ENCODE assay signal across 8 cellular contexts in the genomic region with DNA sequence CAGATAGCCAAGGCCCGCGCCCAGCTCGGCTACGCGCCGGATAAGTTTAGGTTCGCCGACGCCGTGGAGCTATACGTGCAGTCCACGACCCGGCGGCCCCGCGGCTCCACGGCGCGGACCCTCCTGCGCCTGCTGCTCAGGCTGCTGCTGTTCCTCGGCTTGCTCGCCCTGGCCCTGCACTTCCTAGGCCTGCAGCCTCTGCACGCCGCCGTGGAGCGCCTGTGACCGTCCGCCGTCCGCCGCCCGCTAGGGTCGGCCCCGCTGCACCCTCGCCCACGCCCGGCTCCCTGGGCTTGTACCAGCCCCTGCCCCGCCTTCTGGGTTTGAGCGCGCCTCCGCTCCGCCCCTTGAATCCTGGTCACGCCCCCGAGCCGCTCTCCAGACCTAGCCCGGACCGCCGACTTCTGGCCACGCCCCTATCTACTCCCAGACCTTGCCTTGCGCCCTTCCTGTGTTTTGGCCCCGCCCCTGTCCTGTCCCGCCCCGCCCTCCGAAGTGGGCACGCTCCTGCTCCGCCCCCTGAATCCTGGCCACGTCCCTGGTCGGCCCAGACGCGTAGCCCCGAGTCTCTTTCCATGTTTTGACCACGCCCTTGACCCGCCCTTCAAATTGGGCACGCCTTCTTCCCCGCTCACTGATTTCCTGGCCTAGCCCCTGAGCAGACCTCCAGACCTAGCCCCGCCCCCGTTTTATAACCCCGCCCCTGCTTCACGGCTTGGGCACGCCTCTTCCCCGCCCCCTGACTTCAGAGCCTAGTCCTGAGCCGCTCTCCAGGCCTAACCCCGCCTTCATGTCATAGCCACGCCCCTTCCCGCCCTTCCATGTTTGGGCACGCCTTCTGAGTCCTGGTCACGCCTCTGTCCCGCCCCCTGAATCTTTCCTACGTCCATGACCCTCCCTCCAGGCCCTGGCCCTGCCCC. TPM values are rescaled to one million over a fixed set of nuclear protein-coding genes. Genes with fewer than 3 reads are reported as not detected.
A peak's percentile ranks its signal among the peaks of the same experiment; 100 is the strongest.
DNase-seq lines count a peak whose midpoint lies in the region; ATAC-seq and TF ChIP-seq lines count a peak whose summit lies in the region.

No MANE protein-coding gene starts in this region.

- peaks cover 58% of the 10 kb centered on the region for H3K4me1 ChIP-seq in OCI-LY3 (ENCODE audit: low read length)
- H3K4me1 ChIP-seq in mucosa of descending colon (ENCODE audit: low read depth): peaks cover 31% of the 10 kb centered on the region

- peak; percentile 98 for DNase-seq in DMS114 treated with DMSO at 0.1 percent for 48 hours (lab: John Stamatoyannopoulos, UW; ENCODE audit: unreplicated experiment)
- DNase-seq in HuH-7.5 (ENCODE audit: low spot score): peak; percentile 68
- peak; percentile 100 for DNase-seq in activated T-cell treated with anti-CD3 and anti-CD28 coated beads for 24 hours (ENCODE audit: low read depth)
- DNase-seq in epidermal melanocyte (ENCODE audit: insufficient read length, low spot score): peak; percentile 67
- DNase-seq in mucosa of descending colon: peak; percentile 100
- peak; percentile 99 to 100 for DNase-seq in stimulated activated CD8-positive, alpha-beta memory T cell treated with anti-CD3 and anti-CD28 coated beads, Interleukin-4, amount 100 ng/mL, for 1 hour (ENCODE audit: low read depth in 2 of 2, low spot score in 1 of 2)

- peak overlapping the region; percentile 90 for H3K4me2 ChIP-seq in OCI-LY3 (ENCODE audit: low read length)

- H3K36me3 ChIP-seq in OCI-LY3 (replicated peaks; ENCODE audit: low read depth, low read length) (peaks cover 4% of the 10 kb centered on the region), mucosa of descending colon (ENCODE audit: low read depth) (no peaks in the 10 kb centered on the region)

- intact Hi-C loops in mucosa of descending colon (cut with DNase I, micrococcal nuclease): no loop called here

- peak; percentile 65 for ATAC-seq in GM21528 (IDR thresholded peaks at IDR 0.05; ENCODE audit: low FRiP score, unreplicated experiment)
- ATAC-seq in mucosa of descending colon: peak; percentile 75

- peak overlapping the region; percentile 86 for H3K4me3 ChIP-seq in OCI-LY3 (ENCODE audit: low read length)
- H3K4me3 ChIP-seq in mucosa of descending colon: peak overlapping the region; percentile 22

- H3K9ac ChIP-seq in OCI-LY3 (ENCODE audit: low read length): peak overlapping the region; percentile 91

- H3K9me3 ChIP-seq in OCI-LY3 (ENCODE audit: insufficient read depth, low read length) (no peaks in the 10 kb centered on the region), mucosa of descending colon (no peaks in the 10 kb centered on the region)

- H3K79me2 ChIP-seq in OCI-LY3 (ENCODE audit: low read length): no peaks in the 10 kb centered on the region

- no peaks in the 10 kb centered on the region for H3K27me3 ChIP-seq in OCI-LY3 (ENCODE audit: low read depth, low read length)

- H2AFZ ChIP-seq in OCI-LY3 (ENCODE audit: low read depth, low read length): peak overlapping the region; percentile 95

- TF ChIP-seq CTCF in OCI-LY3 (IDR thresholded peaks at IDR 0.05; ENCODE audit: low read depth, low read length): no peak
- peak; percentile 5 for TF ChIP-seq CTCF in mucosa of descending colon (IDR thresholded peaks at IDR 0.05)

- H4K20me1 ChIP-seq in OCI-LY3 (ENCODE audit: insufficient read depth, low read length): no peaks in the 10 kb centered on the region

- peak overlapping the region; percentile 91 for H3K27ac ChIP-seq in OCI-LY3 (ENCODE audit: low read length)

RNA-seq across cellular contexts. Expression of a gene that starts 15.6 kb away (rescaled TPM):
- 10 to 100 TPM; 38.6 to 60.8 (median 39.7) TPM for total RNA-seq in mucosa of descending colon

RNA-seq across cellular contexts. Expression of a gene that starts 28.1 kb away (rescaled TPM):
- not detected for total RNA-seq in mucosa of descending colon

Comparison
In these comparisons a context has a peak if more than half of its experiments do, and no peak if none do; other contexts are left out.
1. Peak in every context shown above with its lines: DNase-seq, ATAC-seq, H3K4me3 ChIP-seq and H3K27ac ChIP-seq.